In the genomic region with DNA sequence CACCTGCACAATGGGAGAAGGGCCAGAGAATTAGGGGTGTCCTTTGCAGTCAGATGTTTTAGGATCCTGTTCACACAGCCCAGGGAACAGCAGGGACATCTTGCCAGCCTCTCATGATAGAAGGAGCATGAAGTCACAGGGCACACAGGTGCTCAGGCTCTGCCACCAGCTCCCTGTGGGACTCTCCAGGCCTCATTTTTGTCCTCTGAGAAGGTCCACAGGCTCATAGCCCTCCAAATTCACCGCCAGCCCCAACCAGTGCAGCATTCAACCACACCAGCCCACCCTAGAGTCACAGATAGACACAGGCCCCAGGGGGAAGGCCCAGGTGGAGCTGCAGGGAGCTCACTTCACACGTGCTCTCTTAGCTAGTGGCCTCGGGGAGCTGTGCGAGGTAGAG, we compare ENCODE assay signal across 14 cellular contexts.
DNase-seq lines count a peak whose midpoint lies in the region; ATAC-seq and TF ChIP-seq lines count a peak whose summit lies in the region.
"Had no signal": no experiment of that assay in that cellular context is flagged by ENCODE, and none has a peak within 500 bp of the region (broad histone marks: within the 10 kb centered on the region; RNA-seq: fewer than 3 reads in every experiment).

No MANE protein-coding gene starts in this region.

- peak overlapping the region; percentile 94 for H3K27ac Mint-ChIP-seq in CD4-positive, alpha-beta T cell
- H3K27ac Mint-ChIP-seq in activated CD8-positive, alpha-beta T cell treated with anti-CD3 and anti-CD28 coated beads for 36 hours: peak overlapping the region; percentile 81
- H3K27ac Mint-ChIP-seq in naive thymus-derived CD8-positive, alpha-beta T cell: peak overlapping the region; percentile 87 to 97 (median 94)

- H3K4me3 ChIP-seq in sigmoid colon: no peak overlapping the region
- H3K4me3 ChIP-seq in foreskin fibroblast (ENCODE audit: low read depth in 1 of 2, low read length in 2 of 2): no peak overlapping the region
- H3K4me3 ChIP-seq: thoracic aorta had no signal

- DNase-seq in CD4-positive, alpha-beta T cell: no peak
- DNase-seq in COLO668 (lab: John Stamatoyannopoulos, UW; ENCODE audit: unreplicated experiment) (peak; percentile 31), sigmoid colon (no peak), NOMO-1 (lab: John Stamatoyannopoulos, UW; ENCODE audit: unreplicated experiment in 2 of 2) (no peak), foreskin fibroblast (no peak)
- DNase-seq in activated CD8-positive, alpha-beta T cell treated with anti-CD3 and anti-CD28 coated beads for 36 hours: peak; percentile 19
- DNase-seq in naive thymus-derived CD8-positive, alpha-beta T cell: no peak
- DNase-seq: amniotic stem cell, mesenchymal stem cell had no signal

- no peaks in the 10 kb centered on the region for H3K36me3 Mint-ChIP-seq in CD4-positive, alpha-beta T cell (ENCODE audit: low read depth)
- peaks cover 5% of the 10 kb centered on the region for H3K36me3 Mint-ChIP-seq in activated CD8-positive, alpha-beta T cell treated with anti-CD3 and anti-CD28 coated beads for 36 hours (ENCODE audit: low read depth)
- no peaks in the 10 kb centered on the region for H3K36me3 Mint-ChIP-seq in naive thymus-derived CD8-positive, alpha-beta T cell

- POLR2A ChIA-PET in CD4-positive, alpha-beta T cell (lab: Charles Lee): interaction anchor here (1.4 kb wide), 1 partner anchor 15 kb away, joined by 3 read pairs; no protein-coding TSS in a partner anchor
- POLR2A ChIA-PET in activated CD8-positive, alpha-beta T cell treated with anti-CD3 and anti-CD28 coated beads for 36 hours (lab: Charles Lee): interaction anchor here (0.5 to 1.5 kb wide), 4 partner anchors 9 to 491 kb away, joined by 3 to 5 read pairs (median 3); no protein-coding TSS in a partner anchor
- POLR2A ChIA-PET in naive thymus-derived CD8-positive, alpha-beta T cell (lab: Charles Lee): interaction anchor here (0.9 kb wide), 1 partner anchor 1112 kb away, joined by 3 read pairs; a partner anchor contains a TSS

- 79 to 83% methylated on average over 4 of the region's 4 CpGs for WGBS in sigmoid colon, 2 donors

- no peaks in the 10 kb centered on the region for H3K27me3 ChIP-seq in CD4-positive, alpha-beta T cell (ENCODE audit: control insufficient read depth, insufficient read depth, low read length)
- no peaks in the 10 kb centered on the region for H3K27me3 ChIP-seq in sigmoid colon
- H3K27me3 ChIP-seq: neutrophil had no signal

- peaks cover 0 to 10% (median under 1%) of the 10 kb centered on the region in 4 donors for H3K4me1 ChIP-seq in sigmoid colon

- H3K4me3 Mint-ChIP-seq in CD4-positive, alpha-beta T cell: peak overlapping the region; percentile 21
- peak overlapping the region; percentile 26 for H3K4me3 Mint-ChIP-seq in activated CD8-positive, alpha-beta T cell treated with anti-CD3 and anti-CD28 coated beads for 36 hours
- H3K4me3 Mint-ChIP-seq in naive thymus-derived CD8-positive, alpha-beta T cell: peak overlapping the region in 8 of 10 donors; percentile 40 to 77 (median 68)

- TF ChIP-seq CTCF in CD4-positive, alpha-beta T cell (IDR thresholded peaks at IDR 0.05): no peak
- TF ChIP-seq CTCF in activated CD8-positive, alpha-beta T cell treated with anti-CD3 and anti-CD28 coated beads for 36 hours (IDR thresholded peaks at IDR 0.05): no peak
- TF ChIP-seq CTCF in sigmoid colon (IDR thresholded peaks at IDR 0.05): no peak
- TF ChIP-seq CTCF in foreskin fibroblast (IDR thresholded peaks at IDR 0.05; ENCODE audit: low read depth, low read length): no peak

- H3K9me3 ChIP-seq in CD4-positive, alpha-beta T cell (ENCODE audit: control insufficient read depth, low read length): no peaks in the 10 kb centered on the region
- H3K9me3 ChIP-seq in sigmoid colon: no peaks in the 10 kb centered on the region
- H3K9me3 ChIP-seq: neutrophil, thoracic aorta had no signal

- ATAC-seq in CD4-positive, alpha-beta T cell (ENCODE audit: poor library complexity): no peak
- ATAC-seq in activated CD8-positive, alpha-beta T cell treated with anti-CD3 and anti-CD28 coated beads for 36 hours: no peak
- ATAC-seq in naive thymus-derived CD8-positive, alpha-beta T cell: no peak
- ATAC-seq: Panc1, sciatic nerve, SK-N-SH treated with all-trans-retinoic acid at 6 μM for 48 hours had no signal

- no peak for TF ChIP-seq EP300 in sigmoid colon (IDR thresholded peaks at IDR 0.05)

- H3K36me3 ChIP-seq in sigmoid colon: no peaks in the 10 kb centered on the region
- H3K36me3 ChIP-seq: neutrophil, thoracic aorta had no signal

- no peaks in the 10 kb centered on the region for H3K9me3 Mint-ChIP-seq in CD4-positive, alpha-beta T cell
- H3K9me3 Mint-ChIP-seq in activated CD8-positive, alpha-beta T cell treated with anti-CD3 and anti-CD28 coated beads for 36 hours: no peaks in the 10 kb centered on the region
- no peaks in the 10 kb centered on the region for H3K9me3 Mint-ChIP-seq in naive thymus-derived CD8-positive, alpha-beta T cell

- intact Hi-C loops in CD4-positive, alpha-beta T cell (cut with DNase I, micrococcal nuclease): no loop called here
- intact Hi-C loops in activated CD8-positive, alpha-beta T cell treated with anti-CD3 and anti-CD28 coated beads for 36 hours (cut with micrococcal nuclease): no loop called here
- intact Hi-C loops in sigmoid colon (cut with DNase I): no loop called here

- H3K27ac ChIP-seq in CD4-positive, alpha-beta T cell (ENCODE audit: low read depth, low read length): peak overlapping the region; percentile 75
- no peak overlapping the region for H3K27ac ChIP-seq in sigmoid colon
- H3K27ac ChIP-seq: neutrophil, thoracic aorta had no signal

- TF ChIP-seq POLR2A in sigmoid colon (IDR thresholded peaks at IDR 0.05): no peak

- CTCF ChIA-PET in CD4-positive, alpha-beta T cell (lab: Charles Lee): no interaction called here
- CTCF ChIA-PET in activated CD8-positive, alpha-beta T cell treated with anti-CD3 and anti-CD28 coated beads for 36 hours (lab: Charles Lee): interaction anchor here (1.3 kb wide), 1 partner anchor 40 kb away, joined by 3 read pairs; no protein-coding TSS in a partner anchor

- no peaks in the 10 kb centered on the region for H3K27me3 Mint-ChIP-seq in CD4-positive, alpha-beta T cell
- no peaks in the 10 kb centered on the region for H3K27me3 Mint-ChIP-seq in activated CD8-positive, alpha-beta T cell treated with anti-CD3 and anti-CD28 coated beads for 36 hours
- H3K27me3 Mint-ChIP-seq in naive thymus-derived CD8-positive, alpha-beta T cell: no peaks in the 10 kb centered on the region

- peaks cover 58% of the 10 kb centered on the region for H3K4me1 Mint-ChIP-seq in CD4-positive, alpha-beta T cell (ENCODE audit: low read depth)
- peaks cover 47% of the 10 kb centered on the region for H3K4me1 Mint-ChIP-seq in activated CD8-positive, alpha-beta T cell treated with anti-CD3 and anti-CD28 coated beads for 36 hours (ENCODE audit: low read depth)
- peaks cover 35 to 61% (median 46%) of the 10 kb centered on the region in 4 donors for H3K4me1 Mint-ChIP-seq in naive thymus-derived CD8-positive, alpha-beta T cell

Comparison
In these comparisons a context has a peak if more than half of its experiments do, and no peak if none do; other contexts are left out.
1. DNase-seq: peak in COLO668 (single experiment) and activated CD8-positive, alpha-beta T cell treated with anti-CD3 and anti-CD28 coated beads for 36 hours (single experiment); none in CD4-positive, alpha-beta T cell (0 of 10), naive thymus-derived CD8-positive, alpha-beta T cell (0 of 10), sigmoid colon (single experiment), NOMO-1 (0 of 2) and foreskin fibroblast (0 of 2).
2. Peak in every context shown above with its lines, with median percentiles within 50 percentile points of each other: H3K27ac Mint-ChIP-seq and H3K4me3 Mint-ChIP-seq.